Comparison of ENCODE assay signal across 35 cellular contexts in the genomic region with DNA sequence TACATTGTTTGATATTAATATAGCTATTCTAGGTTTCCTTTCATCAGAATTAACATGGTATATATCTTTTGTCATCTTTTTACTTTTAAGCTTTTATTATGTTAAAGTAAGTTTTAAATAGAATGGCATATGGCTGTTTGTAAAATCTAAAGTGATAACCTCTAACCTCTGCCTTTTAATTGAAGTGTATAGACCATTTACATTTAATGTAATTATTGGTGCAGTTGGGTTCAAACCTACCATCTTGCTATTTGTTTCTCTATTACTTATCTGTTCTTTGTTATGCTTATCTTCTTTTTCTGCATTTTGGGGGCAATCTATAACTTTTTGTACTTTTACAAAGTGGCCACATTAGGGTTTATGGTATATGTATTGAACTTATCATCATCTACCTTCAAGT. TPM values are rescaled to one million over a fixed set of nuclear protein-coding genes. Genes with fewer than 3 reads are reported as not detected.
"Had no signal": no experiment of that assay in that cellular context is flagged by ENCODE, and none has a peak within 500 bp of the region (broad histone marks: within the 10 kb centered on the region; RNA-seq: fewer than 3 reads in every experiment).

No MANE protein-coding gene starts in this region.

- H3K36me3 ChIP-seq: ascending aorta had no signal

- DNase-seq: activated B cell treated with CpG ODN at 0.5 μM for 24 hours; activated CD4-positive, alpha-beta memory T cell treated with anti-CD3 and anti-CD28 coated beads for 36 hours; activated CD4-positive, alpha-beta T cell treated with anti-CD3 and anti-CD28 coated beads for 4 hours; activated CD4-positive, alpha-beta T cell treated with anti-CD3 and anti-CD28 coated beads, Interleukin-2, amount 10 ng/mL, durations not matched to agents 24 days and 14 days; activated CD4-positive, alpha-beta T cell treated with anti-CD3 and anti-CD28 coated beads, Interleukin-2, amount 50 U/mL, for 1 hour; activated CD4-positive, alpha-beta T cell treated with anti-CD3 and anti-CD28 coated beads, Interleukin-2, amount 50 U/mL, for 4 hours; activated CD4-positive, CD25-positive, alpha-beta regulatory T cell treated with anti-CD3 and anti-CD28 coated beads, Interleukin-2, amount 50 U/mL, for 72 hours; activated CD8-positive, alpha-beta memory T cell treated with anti-CD3 and anti-CD28 coated beads, Interleukin-2, amount 50 U/mL, for 4 hours; activated CD8-positive, alpha-beta T cell treated with anti-CD3 and anti-CD28 coated beads for 36 hours; activated effector memory CD4-positive, alpha-beta T cell treated with anti-CD3 and anti-CD28 coated beads, Interleukin-2, amount 50 U/mL, for 16 hours; activated gamma-delta T cell treated with Interleukin-2 at 50 U/mL for 16 hours; activated naive CD4-positive, alpha-beta T cell; activated naive CD4-positive, alpha-beta T cell treated with anti-CD3 and anti-CD28 coated beads for 36 hours; activated naive CD4-positive, alpha-beta T cell treated with anti-CD3 and anti-CD28 coated beads, Interleukin-2, amount 50 U/mL, for 16 hours; activated naive CD8-positive, alpha-beta T cell treated with anti-CD3 and anti-CD28 coated beads for 36 hours; activated T-cell treated with anti-CD3 and anti-CD28 coated beads for 4 hours; activated T-cell treated with anti-CD3 and anti-CD28 coated beads, Interleukin-2, amount 50 U/mL, for 1 hour; activated T-cell treated with anti-CD3 and anti-CD28 coated beads, Interleukin-2, amount 50 U/mL, for 4 hours; activated T-cell treated with anti-CD3 and anti-CD28 coated beads, Interleukin-2, amount 50 U/mL, for 72 hours; amygdala; anterior cingulate cortex; central memory CD4-positive, alpha-beta T cell; T-helper 1 cell; T-helper 2 cell; T-helper 9 cell had no signal

- H3K27me3 Mint-ChIP-seq: activated B cell treated with CpG ODN at 0.5 μM for 24 hours; activated CD8-positive, alpha-beta T cell treated with anti-CD3 and anti-CD28 coated beads for 36 hours; activated naive CD8-positive, alpha-beta T cell treated with anti-CD3 and anti-CD28 coated beads for 36 hours had no signal

- H3K27ac ChIP-seq: ascending aorta, VCaP had no signal

- H3K9me3 ChIP-seq: ascending aorta had no signal

- H3K4me3 ChIP-seq: ascending aorta had no signal

- H3K9me3 Mint-ChIP-seq: activated CD4-positive, alpha-beta T cell treated with anti-CD3 and anti-CD28 coated beads, Interleukin-2, amount 10 ng/mL, durations not matched to agents 24 days and 14 days had no signal

- H3K4me1 Mint-ChIP-seq: activated B cell treated with CpG ODN at 0.5 μM for 24 hours; activated CD4-positive, alpha-beta T cell treated with anti-CD3 and anti-CD28 coated beads, Interleukin-2, amount 10 ng/mL, durations not matched to agents 24 days and 14 days; activated naive CD8-positive, alpha-beta T cell treated with anti-CD3 and anti-CD28 coated beads for 36 hours; activated T-helper 17 cell treated with anti-CD3 and anti-CD28 coated beads, Interleukin-2, amount 50 U/mL, for 72 hours; brain had no signal

- H3K36me3 Mint-ChIP-seq: activated CD4-positive, alpha-beta memory T cell treated with anti-CD3 and anti-CD28 coated beads for 36 hours; activated naive CD8-positive, alpha-beta T cell treated with anti-CD3 and anti-CD28 coated beads for 36 hours had no signal

- H3K27me3 ChIP-seq: ascending aorta had no signal

- H3K4me3 Mint-ChIP-seq: activated B cell treated with CpG ODN at 0.5 μM for 24 hours; activated CD4-positive, alpha-beta memory T cell treated with anti-CD3 and anti-CD28 coated beads for 36 hours; activated CD4-positive, alpha-beta T cell treated with anti-CD3 and anti-CD28 coated beads, Interleukin-2, amount 10 ng/mL, durations not matched to agents 24 days and 14 days; activated CD8-positive, alpha-beta T cell treated with anti-CD3 and anti-CD28 coated beads for 36 hours; activated naive CD4-positive, alpha-beta T cell treated with anti-CD3 and anti-CD28 coated beads for 36 hours; activated naive CD8-positive, alpha-beta T cell treated with anti-CD3 and anti-CD28 coated beads for 36 hours; activated T-cell treated with anti-CD3 and anti-CD28 coated beads, Interleukin-2, amount 50 U/mL, for 4 hours; activated T-cell treated with anti-CD3 and anti-CD28 coated beads, Interleukin-2, amount 50 U/mL, for 72 hours; activated T-helper 1 cell treated with anti-CD3 and anti-CD28 coated beads, Interleukin-12 subunit alpha, Interleukin-12 subunit beta, Interleukin-2, Interleukin-4 antibody, amounts not matched to agents 30 ng/mL and 10 ng/mL and 1 ng/mL, durations not matched to agents 14 hours and 24 hours and 36 hours; activated T-helper 17 cell treated with anti-CD3 and anti-CD28 coated beads, Interleukin-2, amount 50 U/mL, for 72 hours; brain; T-helper 1 cell treated with Interleukin-12 subunit alpha and Interleukin-12 subunit beta and Interleukin-4 antibody, amounts not matched to agents 30 μg/mL and 1 μg/mL, for 36 hours; T-helper 2 cell treated with Interferon-gamma antibody and Interleukin-4, amounts not matched to agents 5 μg/mL and 100 μg/mL, for 36 hours had no signal

- H3K4me1 ChIP-seq: ascending aorta had no signal

- H3K27ac Mint-ChIP-seq: activated B cell treated with CpG ODN at 0.5 μM for 24 hours; activated CD4-positive, alpha-beta memory T cell treated with anti-CD3 and anti-CD28 coated beads for 36 hours; activated CD4-positive, alpha-beta T cell treated with anti-CD3 and anti-CD28 coated beads, Interleukin-2, amount 10 ng/mL, durations not matched to agents 24 days and 14 days; activated CD8-positive, alpha-beta T cell treated with anti-CD3 and anti-CD28 coated beads for 36 hours; activated naive CD4-positive, alpha-beta T cell treated with anti-CD3 and anti-CD28 coated beads for 36 hours; activated naive CD4-positive, alpha-beta T cell treated with anti-CD3 and anti-CD28 coated beads, Interleukin-2, amount 50 U/mL, for 72 hours; activated naive CD8-positive, alpha-beta T cell treated with anti-CD3 and anti-CD28 coated beads for 36 hours; activated T-cell treated with anti-CD3 and anti-CD28 coated beads, Interleukin-2, amount 50 U/mL, for 72 hours; activated T-helper 1 cell treated with anti-CD3 and anti-CD28 coated beads, Interleukin-12 subunit alpha, Interleukin-12 subunit beta, Interleukin-2, Interleukin-4 antibody, amounts not matched to agents 30 ng/mL and 10 ng/mL and 1 ng/mL, durations not matched to agents 14 hours and 24 hours and 36 hours; activated T-helper 17 cell treated with anti-CD3 and anti-CD28 coated beads, Interleukin-2, amount 50 U/mL, for 72 hours; brain; T-helper 1 cell treated with Interleukin-12 subunit alpha and Interleukin-12 subunit beta and Interleukin-4 antibody, amounts not matched to agents 30 μg/mL and 1 μg/mL, for 36 hours; T-helper 2 cell treated with Interferon-gamma antibody and Interleukin-4, amounts not matched to agents 5 μg/mL and 100 μg/mL, for 36 hours had no signal

- ATAC-seq: activated CD8-positive, alpha-beta T cell treated with anti-CD3 and anti-CD28 coated beads for 36 hours; activated naive CD4-positive, alpha-beta T cell treated with anti-CD3 and anti-CD28 coated beads, Interleukin-2, amount 50 U/mL, for 72 hours; activated T-cell treated with anti-CD3 and anti-CD28 coated beads, Interleukin-2, amount 50 U/mL, for 4 hours; activated T-cell treated with anti-CD3 and anti-CD28 coated beads, Interleukin-2, amount 50 U/mL, for 72 hours; activated T-helper 17 cell treated with anti-CD3 and anti-CD28 coated beads, Interleukin-2, amount 50 U/mL, for 72 hours had no signal

RNA-seq across cellular contexts. Expression of gene PRMT8, which starts 35.8 kb away (rescaled TPM):
- total RNA-seq: activated B cell treated with CpG ODN at 0.5 μM for 24 hours; activated CD4-positive, alpha-beta memory T cell treated with anti-CD3 and anti-CD28 coated beads for 36 hours; activated CD4-positive, alpha-beta T cell treated with anti-CD3 and anti-CD28 coated beads, Interleukin-2, amount 10 ng/mL, durations not matched to agents 24 days and 14 days; activated CD8-positive, alpha-beta memory T cell treated with anti-CD3 and anti-CD28 coated beads for 36 hours; activated CD8-positive, alpha-beta T cell treated with anti-CD3 and anti-CD28 coated beads for 36 hours; activated naive CD4-positive, alpha-beta T cell treated with anti-CD3 and anti-CD28 coated beads for 36 hours; activated naive CD4-positive, alpha-beta T cell treated with anti-CD3 and anti-CD28 coated beads, Interleukin-2, amount 50 U/mL, for 72 hours; activated naive CD8-positive, alpha-beta T cell treated with anti-CD3 and anti-CD28 coated beads for 36 hours; activated T-cell treated with anti-CD3 and anti-CD28 coated beads, Interleukin-2, amount 50 U/mL, for 4 hours; activated T-cell treated with anti-CD3 and anti-CD28 coated beads, Interleukin-2, amount 50 U/mL, for 72 hours; activated T-helper 1 cell treated with anti-CD3 and anti-CD28 coated beads, Interleukin-12 subunit alpha, Interleukin-12 subunit beta, Interleukin-2, Interleukin-4 antibody, amounts not matched to agents 30 ng/mL and 10 ng/mL and 1 ng/mL, durations not matched to agents 14 hours and 24 hours and 36 hours; activated T-helper 17 cell treated with anti-CD3 and anti-CD28 coated beads, Interleukin-2, amount 50 U/mL, for 72 hours; ascending aorta; cardiac septum had no signal
